In genomic region chr18:77369644-77370043, GRCh38 we compare ENCODE assay signal across 1 cellular context.
TF ChIP-seq lines count a peak whose summit lies in the region.

No MANE protein-coding gene starts in this region.

TF ChIP-seq in GM23338, 12 proteins besides CTCF, POLR2A, EP300 and RAD21 (continued from another document):
- TF ChIP-seq, protein P1, sequence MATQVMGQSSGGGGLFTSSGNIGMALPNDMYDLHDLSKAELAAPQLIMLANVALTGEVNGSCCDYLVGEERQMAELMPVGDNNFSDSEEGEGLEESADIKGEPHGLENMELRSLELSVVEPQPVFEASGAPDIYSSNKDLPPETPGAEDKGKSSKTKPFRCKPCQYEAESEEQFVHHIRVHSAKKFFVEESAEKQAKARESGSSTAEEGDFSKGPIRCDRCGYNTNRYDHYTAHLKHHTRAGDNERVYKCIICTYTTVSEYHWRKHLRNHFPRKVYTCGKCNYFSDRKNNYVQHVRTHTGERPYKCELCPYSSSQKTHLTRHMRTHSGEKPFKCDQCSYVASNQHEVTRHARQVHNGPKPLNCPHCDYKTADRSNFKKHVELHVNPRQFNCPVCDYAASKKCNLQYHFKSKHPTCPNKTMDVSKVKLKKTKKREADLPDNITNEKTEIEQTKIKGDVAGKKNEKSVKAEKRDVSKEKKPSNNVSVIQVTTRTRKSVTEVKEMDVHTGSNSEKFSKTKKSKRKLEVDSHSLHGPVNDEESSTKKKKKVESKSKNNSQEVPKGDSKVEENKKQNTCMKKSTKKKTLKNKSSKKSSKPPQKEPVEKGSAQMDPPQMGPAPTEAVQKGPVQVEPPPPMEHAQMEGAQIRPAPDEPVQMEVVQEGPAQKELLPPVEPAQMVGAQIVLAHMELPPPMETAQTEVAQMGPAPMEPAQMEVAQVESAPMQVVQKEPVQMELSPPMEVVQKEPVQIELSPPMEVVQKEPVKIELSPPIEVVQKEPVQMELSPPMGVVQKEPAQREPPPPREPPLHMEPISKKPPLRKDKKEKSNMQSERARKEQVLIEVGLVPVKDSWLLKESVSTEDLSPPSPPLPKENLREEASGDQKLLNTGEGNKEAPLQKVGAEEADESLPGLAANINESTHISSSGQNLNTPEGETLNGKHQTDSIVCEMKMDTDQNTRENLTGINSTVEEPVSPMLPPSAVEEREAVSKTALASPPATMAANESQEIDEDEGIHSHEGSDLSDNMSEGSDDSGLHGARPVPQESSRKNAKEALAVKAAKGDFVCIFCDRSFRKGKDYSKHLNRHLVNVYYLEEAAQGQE (IDR thresholded peaks at IDR 0.05; ENCODE audit: unreplicated experiment) = no peak
- TF ChIP-seq NANOG (IDR thresholded peaks at IDR 0.05; ENCODE audit: borderline replicate concordance) = no peak
- no peak for TF ChIP-seq POLR2AphosphoS5 (IDR thresholded peaks at IDR 0.05; ENCODE audit: low read depth)
- TF ChIP-seq JUNB (IDR thresholded peaks at IDR 0.05; ENCODE audit: unreplicated experiment) = no peak
- TF ChIP-seq EZH2phosphoT487 (IDR thresholded peaks at IDR 0.05; ENCODE audit: unreplicated experiment) = no peak
- no peak for TF ChIP-seq STAT1 (IDR thresholded peaks at IDR 0.05; ENCODE audit: unreplicated experiment)
